9 cellular contexts compared by ENCODE assay signal in genomic region chr11:12090061-12090572, GRCh38. TPM values are rescaled to one million over a fixed set of nuclear protein-coding genes. Genes with fewer than 3 reads are reported as not detected.
DNase-seq lines count a peak whose midpoint lies in the region; ATAC-seq lines count a peak whose summit lies in the region.
"Had no signal": no experiment of that assay in that cellular context is flagged by ENCODE, and none has a peak within 500 bp of the region (broad histone marks: within the 10 kb centered on the region; RNA-seq: fewer than 3 reads in every experiment).

No MANE protein-coding gene starts in this region.

- H3K9me3 ChIP-seq in trophoblast cell (ENCODE audit: insufficient read depth, low read depth, low read length), result peaks cover 2% of the 10 kb centered on the region

- peak overlapping the region; percentile 70 for H2BK120ac ChIP-seq in trophoblast cell (ENCODE audit: insufficient read depth, low read length, poor library complexity)

- H3K9me3 Mint-ChIP-seq in central memory CD8-positive, alpha-beta T cell, result no peaks in the 10 kb centered on the region

- no peak overlapping the region for H3K9ac ChIP-seq in trophoblast cell (ENCODE audit: low read length)

- H2BK5ac ChIP-seq in trophoblast cell (ENCODE audit: low read depth, low read length, poor library complexity), result peak overlapping the region; percentile 34

- no peak for ATAC-seq in central memory CD8-positive, alpha-beta T cell (replicated peaks; ENCODE audit: extremely low read depth, poor library complexity, severe bottlenecking)
- ATAC-seq in HG02852 (IDR thresholded peaks at IDR 0.05; ENCODE audit: unreplicated experiment) (no peak), GM18873 (IDR thresholded peaks at IDR 0.05; ENCODE audit: low FRiP score, unreplicated experiment) (no peak), GM21515 (IDR thresholded peaks at IDR 0.05; ENCODE audit: unreplicated experiment) (no peak)

- H3K4me3 Mint-ChIP-seq in central memory CD8-positive, alpha-beta T cell, result peak overlapping the region; percentile 69
- H3K4me3 Mint-ChIP-seq: brain had no signal

- H3K18ac ChIP-seq in trophoblast cell (ENCODE audit: low read length), result peak overlapping the region; percentile 33

- H3K79me2 ChIP-seq in trophoblast cell (ENCODE audit: control insufficient read depth, insufficient read depth, low read length, poor library complexity), result no peaks in the 10 kb centered on the region

- H3K36me3 ChIP-seq in trophoblast cell (ENCODE audit: control insufficient read depth in 1 of 2, insufficient read depth in 2 of 2, low read length in 2 of 2), result no peaks in the 10 kb centered on the region

- peak overlapping the region; percentile 18 for H2AK5ac ChIP-seq in trophoblast cell (ENCODE audit: low read length)

- peak overlapping the region; percentile 61 for H4K8ac ChIP-seq in trophoblast cell (ENCODE audit: low read depth, low read length)

- H3K27me3 Mint-ChIP-seq in central memory CD8-positive, alpha-beta T cell, result no peaks in the 10 kb centered on the region

- no peak overlapping the region for H3K23ac ChIP-seq in trophoblast cell (ENCODE audit: low read length)

- peaks cover 74% of the 10 kb centered on the region for H3K4me1 Mint-ChIP-seq in central memory CD8-positive, alpha-beta T cell

- DNase-seq in GM03348 (ENCODE audit: low spot score), result peak; percentile 32
- DNase-seq in NCI-H226, result peak; percentile 86
- no peak for DNase-seq in central memory CD8-positive, alpha-beta T cell (ENCODE audit: low spot score in 2 of 2)
- peak in 1 of 2 donors; percentile 39 for DNase-seq in trophoblast cell
- DNase-seq in head of caudate nucleus, result no peak

- H3K27ac ChIP-seq in trophoblast cell (ENCODE audit: low read depth, low read length), result peak overlapping the region; percentile 57

- intact Hi-C loops in head of caudate nucleus (cut with DNase I), result no loop called here

- no peak overlapping the region for H3K4me2 ChIP-seq in trophoblast cell (ENCODE audit: low read length)

- H3K36me3 Mint-ChIP-seq in central memory CD8-positive, alpha-beta T cell (ENCODE audit: insufficient read depth), result peaks cover 3% of the 10 kb centered on the region
- H3K36me3 Mint-ChIP-seq: brain had no signal

- H3K14ac ChIP-seq in trophoblast cell (ENCODE audit: low read length), result peak overlapping the region; percentile 18

- no CpG with 5 or more reads among the region's 4 CpGs for whole genome bisulfite sequencing in trophoblast cell (ENCODE audit: extremely low coverage, insufficient coverage, insufficient read length)

- H2AFZ ChIP-seq in trophoblast cell (ENCODE audit: insufficient read depth, low read length, poor library complexity), result peak overlapping the region; percentile 30

- H3K79me1 ChIP-seq in trophoblast cell (ENCODE audit: low read length), result peaks cover 19% of the 10 kb centered on the region

- no peak overlapping the region for H3K4me3 ChIP-seq in trophoblast cell (ENCODE audit: low read depth, low read length)

- no peak overlapping the region for H4K12ac ChIP-seq in trophoblast cell (ENCODE audit: low read depth, low read length)

- H4K91ac ChIP-seq in trophoblast cell (ENCODE audit: low read depth, low read length), result peak overlapping the region; percentile 77

- no peaks in the 10 kb centered on the region for H3K27me3 ChIP-seq in trophoblast cell (ENCODE audit: insufficient read depth, low read length)

- peak overlapping the region; percentile 74 for H2BK12ac ChIP-seq in trophoblast cell (ENCODE audit: low read length)

- peaks cover 33 to 34% of the 10 kb centered on the region in 2 experiments for H3K4me1 ChIP-seq in trophoblast cell (ENCODE audit: control insufficient read depth in 1 of 2, insufficient read depth in 2 of 2, low read length in 2 of 2)

- H3K4ac ChIP-seq in trophoblast cell (ENCODE audit: low read depth, low read length), result no peak overlapping the region

- peak overlapping the region; percentile 94 for H3K27ac Mint-ChIP-seq in central memory CD8-positive, alpha-beta T cell (ENCODE audit: low read depth)

RNA-seq across cellular contexts. Expression of gene MICAL2, which starts 20.3 kb away (rescaled TPM):
- 24.5 and 30.8 TPM in 2 replicates for polyA plus RNA-seq in trophoblast cell (2013)

Comparison
In these comparisons a context has a peak if more than half of its experiments do, and no peak if none do; other contexts are left out.
1. DNase-seq: peak in GM03348 (single experiment) and NCI-H226 (single experiment); none in central memory CD8-positive, alpha-beta T cell (0 of 2) and head of caudate nucleus (0 of 42).